8 cellular contexts compared by ENCODE assay signal in the genomic region with DNA sequence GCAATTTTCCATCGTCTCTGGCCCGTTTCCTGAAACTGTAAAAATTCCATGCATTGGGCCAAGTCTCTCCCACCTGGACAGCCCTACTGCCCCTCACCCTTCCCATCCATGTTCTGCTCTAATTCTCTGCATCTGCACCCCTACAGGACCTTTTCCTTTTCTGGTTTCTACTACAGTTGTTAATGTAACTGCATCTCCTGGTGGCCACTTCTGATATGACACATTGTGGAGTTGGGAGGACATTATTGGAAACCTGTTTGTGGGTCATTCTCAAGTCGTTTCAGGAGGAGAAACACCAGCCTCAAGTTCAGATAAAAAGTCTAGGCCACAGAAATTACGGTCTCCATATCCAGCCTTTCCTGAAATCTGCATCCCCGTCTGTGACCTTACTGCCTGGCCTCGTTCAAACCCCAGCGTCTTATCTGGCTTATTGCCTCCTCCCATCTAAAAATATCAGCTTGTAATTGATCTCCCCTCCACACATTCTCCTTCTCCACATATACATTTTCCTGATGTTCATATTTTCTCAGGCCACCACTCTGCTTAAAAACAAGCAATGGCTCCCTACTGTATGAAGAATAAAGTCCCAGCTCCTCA. TPM values are rescaled to one million over a fixed set of nuclear protein-coding genes. Genes with fewer than 3 reads are reported as not detected.
A peak's percentile ranks its signal among the peaks of the same experiment; 100 is the strongest.
DNase-seq lines count a peak whose midpoint lies in the region; ATAC-seq and TF ChIP-seq lines count a peak whose summit lies in the region.

No MANE protein-coding gene starts in this region.

- H3K4me1 Mint-ChIP-seq in GM23338: peaks cover 2% of the 10 kb centered on the region; the same call in 1 of the 3 replicates

- H2AFZ ChIP-seq in GM23338: 0 out of 2 replicates have a peak overlapping the region, but pooled peaks have one; percentile 33
- H2AFZ ChIP-seq in PC-3 (ENCODE audit: low read length): peak overlapping the region; percentile 77

- DNase-seq in DMS53 (lab: John Stamatoyannopoulos, UW): peak; percentile 89
- peak; percentile 88 for DNase-seq in GM23338 (ENCODE audit: low spot score)
- peak; percentile 82 for DNase-seq in PC-3
- DNase-seq in brain microvascular endothelial cell: peak; percentile 71
- DNase-seq in kidney glomerular epithelial cell (lab: John Stamatoyannopoulos, UW): peak; percentile 27
- DNase-seq in superior temporal gyrus (ENCODE audit: extremely low spot score): peak; percentile 29

- TF ChIP-seq CTCF in GM23338 (conservative IDR thresholded peaks at IDR 0.05; ENCODE audit: low read depth in 2 of 2) (peak; percentile 85 to 88), PC-3 (conservative IDR thresholded peaks at IDR 0.05; ENCODE audit: low read depth, low read length) (peak; percentile 92), brain microvascular endothelial cell (IDR thresholded peaks at IDR 0.05; ENCODE audit: low read depth, low read length, missing control alignments) (peak; percentile 89)

- no peak overlapping the region for H3K4me3 Mint-ChIP-seq in GM23338

- H3K36me3 ChIP-seq in GM23338 (ENCODE audit: insufficient read depth): no peaks in the 10 kb centered on the region
- H3K36me3 ChIP-seq in PC-3 (ENCODE audit: low read depth, low read length): no peaks in the 10 kb centered on the region
- H3K36me3 ChIP-seq in brain microvascular endothelial cell (replicated peaks): no peaks in the 10 kb centered on the region

- peaks cover 2% of the 10 kb centered on the region for H3K9me2 ChIP-seq in GM23338 (ENCODE audit: insufficient read depth)
- no peaks in the 10 kb centered on the region for H3K9me2 ChIP-seq in PC-3 (replicated peaks; ENCODE audit: low read length)

- H3K27me3 ChIP-seq in GM23338 (ENCODE audit: insufficient read depth): no peaks in the 10 kb centered on the region
- H3K27me3 ChIP-seq in PC-3 (ENCODE audit: low read length): no peaks in the 10 kb centered on the region
- H3K27me3 ChIP-seq in brain microvascular endothelial cell (replicated peaks): no peaks in the 10 kb centered on the region

- no peaks in the 10 kb centered on the region for H3K9me3 ChIP-seq in PC-3 (ENCODE audit: low read length)

- H3K4me1 ChIP-seq in GM23338 (ENCODE audit: insufficient read depth): no peaks in the 10 kb centered on the region
- H3K4me1 ChIP-seq in PC-3 (ENCODE audit: insufficient read depth, low read length): no peaks in the 10 kb centered on the region

- H3K27ac Mint-ChIP-seq in GM23338: no peak overlapping the region

- H3K9me3 Mint-ChIP-seq in GM23338: peaks cover 7% of the 10 kb centered on the region; the same call in 2 of the 3 replicates

- CTCF ChIA-PET in PC-3 (lab: Charles Lee): no interaction called here

- POLR2A ChIA-PET in PC-3 (lab: Charles Lee; ENCODE audit: unreplicated experiment): no interaction called here

- H3K4me2 ChIP-seq in GM23338: no peak overlapping the region
- H3K4me2 ChIP-seq in PC-3 (ENCODE audit: low read length): no peak overlapping the region

- intact Hi-C loops in PC-3 (cut with micrococcal nuclease): loop anchor here (1.0 kb wide), 1 partner anchor 22 kb away; no protein-coding TSS in a partner anchor

- H3F3A ChIP-seq in GM23338 (replicated peaks; ENCODE audit: low read depth): no peaks in the 10 kb centered on the region
- H3F3A ChIP-seq in PC-3 (ENCODE audit: low read length, unreplicated experiment): no peaks in the 10 kb centered on the region

- in situ Hi-C loops in brain microvascular endothelial cell (cut with HindIII; ENCODE audit: low pct_ligation_motif_present, low sequenced_read_pairs): no loop called here

- H4K20me1 ChIP-seq in GM23338 (replicated peaks; ENCODE audit: insufficient read depth): no peaks in the 10 kb centered on the region
- no peaks in the 10 kb centered on the region for H4K20me1 ChIP-seq in PC-3 (ENCODE audit: low read length)

- H3K79me2 ChIP-seq in GM23338 (replicated peaks; ENCODE audit: insufficient read depth) (no peaks in the 10 kb centered on the region), PC-3 (ENCODE audit: low read length) (no peaks in the 10 kb centered on the region)

- ATAC-seq in GM23338 (peak; percentile 81), PC-3 (peak; percentile 78), GM21737 (IDR thresholded peaks at IDR 0.05; ENCODE audit: unreplicated experiment) (no peak), GM21447 (IDR thresholded peaks at IDR 0.05; ENCODE audit: unreplicated experiment) (no peak)

- no TSS peak for BruUV-seq in PC-3 (replicated peaks; lab: Mats Ljungman, UMichigan)

- H3K27ac ChIP-seq in GM23338 (ENCODE audit: low read depth): no peak overlapping the region
- no peak overlapping the region for H3K27ac ChIP-seq in PC-3 (ENCODE audit: low read length)
- no peak overlapping the region for H3K27ac ChIP-seq in brain microvascular endothelial cell

- H3K36me3 Mint-ChIP-seq in GM23338 (ENCODE audit: low read depth): 0 out of 3 replicates have a peak, but pooled peaks cover 4% of the 10 kb centered on the region

- H3K27me3 Mint-ChIP-seq in GM23338 (ENCODE audit: insufficient read depth, low read depth, poor library complexity): peaks cover 3% of the 10 kb centered on the region

- no peak overlapping the region for H3K4me3 ChIP-seq in GM23338
- H3K4me3 ChIP-seq in PC-3 (ENCODE audit: low read length): no peak overlapping the region
- no peak overlapping the region for H3K4me3 ChIP-seq in brain microvascular endothelial cell (ENCODE audit: low read depth, low read length)

- H3K9ac ChIP-seq in PC-3 (ENCODE audit: low read length): no peak overlapping the region

TF ChIP-seq in GM23338, 12 proteins besides CTCF, POLR2A, EP300 and RAD21:
- TF ChIP-seq POLR2AphosphoS5 (IDR thresholded peaks at IDR 0.05; ENCODE audit: low read depth) (no peak), ZNF331 (CRISPR knock-in tag; IDR thresholded peaks at IDR 0.05; ENCODE audit: low read depth) (no peak)
- TF ChIP-seq, protein P1, sequence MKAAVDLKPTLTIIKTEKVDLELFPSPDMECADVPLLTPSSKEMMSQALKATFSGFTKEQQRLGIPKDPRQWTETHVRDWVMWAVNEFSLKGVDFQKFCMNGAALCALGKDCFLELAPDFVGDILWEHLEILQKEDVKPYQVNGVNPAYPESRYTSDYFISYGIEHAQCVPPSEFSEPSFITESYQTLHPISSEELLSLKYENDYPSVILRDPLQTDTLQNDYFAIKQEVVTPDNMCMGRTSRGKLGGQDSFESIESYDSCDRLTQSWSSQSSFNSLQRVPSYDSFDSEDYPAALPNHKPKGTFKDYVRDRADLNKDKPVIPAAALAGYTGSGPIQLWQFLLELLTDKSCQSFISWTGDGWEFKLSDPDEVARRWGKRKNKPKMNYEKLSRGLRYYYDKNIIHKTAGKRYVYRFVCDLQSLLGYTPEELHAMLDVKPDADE (IDR thresholded peaks at IDR 0.05): no peak

RNA-seq across cellular contexts. Expression of a gene that starts 37.6 kb away (rescaled TPM):
- 0.07 TPM in 1 of 2 replicates, not detected in the other for total RNA-seq in GM23338 (2014; rRNA removed; shearing (Covaris generic))
- 0.39 and 1.1 TPM in 2 replicates for polyA plus RNA-seq in GM23338 (2016; fragmentation: Nextera tagmentation; extraction: Ambion mirVana)
- 158 and 187 TPM in 2 replicates for total RNA-seq in PC-3 (2014; rRNA removed)

Comparison
In these comparisons a context has a peak if more than half of its experiments do, and no peak if none do; other contexts are left out.
1. DNase-seq: peak in every context shown above with its lines; median percentile 89 in DMS53; 88 in GM23338; 82 in PC-3; 71 in brain microvascular endothelial cell; 29 in superior temporal gyrus; 27 in kidney glomerular epithelial cell.
2. ATAC-seq: peak in GM23338 (single experiment) and PC-3 (single experiment); none in GM21737 (single experiment) and GM21447 (single experiment).
3. RNA of a gene that starts 37.6 kb away (total RNA-seq): 158 to 187 TPM in PC-3; 0.07 TPM in GM23338; every median in the first group is over 100 times any median in the second.
4. Peak in every context shown above with its lines, with median percentiles within 50 percentile points of each other: CTCF ChIP-seq.